Comparison of ENCODE assay signal across 31 cellular contexts in the genomic region with DNA sequence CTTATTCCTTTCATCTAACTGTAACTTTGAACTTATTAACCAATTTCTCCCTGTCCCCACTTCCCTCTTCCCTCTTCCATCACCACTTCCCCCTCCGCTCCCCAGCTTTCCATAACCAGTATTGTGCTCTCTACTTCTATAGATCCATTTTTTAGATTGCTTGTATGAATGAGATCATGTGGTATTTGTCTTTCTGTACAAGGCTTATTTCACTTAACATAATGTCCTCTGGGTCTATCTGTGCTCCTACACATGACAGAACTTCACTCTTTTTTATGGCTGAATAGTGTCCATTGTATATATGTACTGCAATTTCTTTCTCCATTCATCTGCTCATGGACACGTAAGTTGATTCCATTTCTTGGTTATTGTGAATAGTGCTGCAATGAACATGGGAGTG. TPM values are rescaled to one million over a fixed set of nuclear protein-coding genes. Genes with fewer than 3 reads are reported as not detected.
"Had no signal": no experiment of that assay in that cellular context is flagged by ENCODE, and none has a peak within 500 bp of the region (broad histone marks: within the 10 kb centered on the region; RNA-seq: fewer than 3 reads in every experiment).

No MANE protein-coding gene starts in this region.

- ATAC-seq: left colon, left lung, lower lobe of right lung, natural killer cell, right lobe of liver, upper lobe of right lung had no signal

- H3K4me3 ChIP-seq: left lung, lower lobe of right lung, ovary, right atrium auricular region, right lobe of liver, suprapubic skin, thoracic aorta, tibial artery, upper lobe of right lung had no signal

- H3K27ac ChIP-seq: left lung, lower lobe of right lung, ovary, right atrium auricular region, right lobe of liver, suprapubic skin, thoracic aorta, tibial artery, upper lobe of right lung had no signal

- DNase-seq: hypothalamus; immature natural killer cell; kidney; left colon; left lung; lower lobe of right lung; mesendoderm; naive B cell; natural killer cell; nephron progenitor cell; ovary; right lobe of liver; stimulated activated CD4-positive, alpha-beta T cell treated with anti-CD3 and anti-CD28 coated beads, Interleukin-12 subunit alpha, Interleukin-12 subunit beta, amount 100 ng/mL, for 4 hours; stimulated activated CD4-positive, alpha-beta T cell treated with anti-CD3 and anti-CD28 coated beads, Interleukin-15, amount 100 ng/mL, for 24 hours; stimulated activated CD4-positive, alpha-beta T cell treated with anti-CD3 and anti-CD28 coated beads, Interleukin-2, amount 100 ng/mL, for 24 hours; stimulated activated CD4-positive, alpha-beta T cell treated with anti-CD3 and anti-CD28 coated beads, Interleukin-4, amount 100 ng/mL, for 1 hour; stimulated activated naive CD4-positive, alpha-beta T cell; tibial artery; upper lobe of right lung had no signal

- H3K36me3 ChIP-seq: lower lobe of right lung, ovary, right atrium auricular region, right lobe of liver, suprapubic skin, thoracic aorta, tibial artery, upper lobe of right lung had no signal

- FAIRE-seq: kidney, urothelium cell line had no signal

- H3K27me3 ChIP-seq: left lung, ovary, right atrium auricular region, right lobe of liver, suprapubic skin, tibial artery, upper lobe of right lung had no signal

- H3K9me3 ChIP-seq: left lung, lower lobe of right lung, ovary, right atrium auricular region, right lobe of liver, suprapubic skin, thoracic aorta, tibial artery had no signal

- H3K4me1 ChIP-seq: left lung, lower lobe of right lung, right atrium auricular region, right lobe of liver had no signal

RNA-seq across cellular contexts. Expression of a gene that starts 14.4 kb away (rescaled TPM):
- total RNA-seq: skeletal muscle tissue had no signal

RNA-seq across cellular contexts. Expression of a gene that starts 38.3 kb away (rescaled TPM):
- total RNA-seq: progenitor cell of endocrine pancreas had no signal

RNA-seq across cellular contexts. Expression of a gene that starts 48.9 kb away (rescaled TPM):
- total RNA-seq: kidney, left colon, left lung, liver, mesothelial cell of epicardium, natural killer cell, omental fat pad, ovary, progenitor cell of endocrine pancreas, pulmonary artery endothelial cell, renal cortical epithelial cell, right atrium auricular region, right lobe of liver, skeletal muscle tissue, subcutaneous adipose tissue, suprapubic skin, thoracic aorta, upper lobe of right lung had no signal
- polyA plus RNA-seq: immature natural killer cell, liver, ovary had no signal
